In the genomic region with DNA sequence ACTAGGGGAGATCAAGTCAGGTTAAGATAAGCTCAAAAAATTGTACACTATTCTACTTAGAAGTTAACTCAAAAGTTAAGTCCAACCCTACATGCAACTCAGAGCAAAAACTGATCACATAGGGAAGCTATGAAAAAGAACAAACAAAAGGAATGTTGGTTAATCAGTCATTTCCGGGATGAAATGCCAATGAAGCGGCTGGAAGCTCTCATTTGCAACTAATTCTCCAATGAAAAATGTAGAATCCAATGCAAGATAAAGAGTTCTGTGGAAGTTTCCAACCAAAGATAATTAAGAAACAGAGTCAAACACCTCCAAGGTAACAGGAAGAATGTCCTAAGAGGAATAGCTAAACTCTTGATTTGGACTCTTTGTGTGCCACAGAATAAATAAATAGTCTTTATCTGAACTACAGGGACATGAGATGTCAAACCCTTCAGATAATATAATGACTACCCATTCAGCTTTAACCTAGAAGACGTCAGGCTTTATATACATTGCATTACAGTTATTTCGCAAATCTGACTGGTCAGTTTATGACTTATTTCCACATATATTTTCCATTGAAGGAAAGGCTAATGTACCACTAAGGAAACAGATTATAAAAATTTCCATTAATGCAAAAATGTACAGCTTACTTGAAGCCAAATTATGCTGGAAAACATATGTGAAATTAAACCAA, we compare ENCODE assay signal across 11 cellular contexts. TPM values are rescaled to one million over a fixed set of nuclear protein-coding genes. Genes with fewer than 3 reads are reported as not detected.
DNase-seq lines count a peak whose midpoint lies in the region; ATAC-seq, FAIRE-seq and TF ChIP-seq lines count a peak whose summit lies in the region.
"Had no signal": no experiment of that assay in that cellular context is flagged by ENCODE, and none has a peak within 500 bp of the region (broad histone marks: within the 10 kb centered on the region; RNA-seq: fewer than 3 reads in every experiment).

No MANE protein-coding gene starts in this region.

- no peak overlapping the region for H3K4me3 Mint-ChIP-seq in endodermal cell
- H3K4me3 Mint-ChIP-seq: activated naive CD8-positive, alpha-beta T cell treated with anti-CD3 and anti-CD28 coated beads for 36 hours had no signal

- H3K27ac ChIP-seq in RWPE2 (ENCODE audit: poor library complexity, severe bottlenecking) (peak overlapping the region; percentile 85), fibroblast of lung (ENCODE audit: insufficient read depth, low read length) (peak overlapping the region; percentile 77), endodermal cell (ENCODE audit: low read depth, low read length) (no peak overlapping the region)

- peak; percentile 61 for ATAC-seq in RWPE2 (ENCODE audit: low read depth)
- no peak for ATAC-seq in GM18498 (IDR thresholded peaks at IDR 0.05; ENCODE audit: unreplicated experiment)
- no peak for ATAC-seq in GM21529 (IDR thresholded peaks at IDR 0.05; ENCODE audit: unreplicated experiment)

- H3K4me3 ChIP-seq in RWPE2 (ENCODE audit: severe bottlenecking) (no peak overlapping the region), fibroblast of lung (replicated peaks in 1 of 4; ENCODE audit: control extremely low read depth in 1 of 4, insufficient read depth in 1 of 4, low read depth in 3 of 4, low read length in 4 of 4) (peak overlapping the region; percentile 42 to 85 (median 50)), endodermal cell (ENCODE audit: low read length) (no peak overlapping the region)

- no peaks in the 10 kb centered on the region for H3K27me3 Mint-ChIP-seq in endodermal cell (ENCODE audit: insufficient read depth)
- H3K27me3 Mint-ChIP-seq: activated naive CD8-positive, alpha-beta T cell treated with anti-CD3 and anti-CD28 coated beads for 36 hours had no signal

- no peaks in the 10 kb centered on the region for H3K36me3 ChIP-seq in RWPE2 (ENCODE audit: low read depth)
- H3K36me3 ChIP-seq in fibroblast of lung (ENCODE audit: control insufficient read depth, insufficient read depth, low read length) = no peaks in the 10 kb centered on the region
- peaks cover 7% of the 10 kb centered on the region for H3K36me3 ChIP-seq in endodermal cell (ENCODE audit: control insufficient read depth, insufficient read depth, low read length)

- DNase-seq in D721Med (ENCODE audit: insufficient read length, low spot score) (no peak), RWPE2 (ENCODE audit: low spot score) (no peak), fibroblast of lung (ENCODE audit: low read depth in 2 of 2) (peak; percentile 71 to 89), pons (ENCODE audit: low spot score) (peak; percentile 78), endodermal cell (no peak), D341Med (ENCODE audit: low spot score) (no peak)
- DNase-seq: activated naive CD8-positive, alpha-beta T cell treated with anti-CD3 and anti-CD28 coated beads for 36 hours; stimulated activated CD4-positive, alpha-beta T cell treated with anti-CD3 and anti-CD28 coated beads, Interleukin-4, amount 100 ng/mL, for 4 hours had no signal

- H3K4me1 ChIP-seq in RWPE2 (ENCODE audit: insufficient read depth, poor library complexity, severe bottlenecking) = peaks cover 71% of the 10 kb centered on the region
- peaks cover 19% of the 10 kb centered on the region for H3K4me1 ChIP-seq in fibroblast of lung (ENCODE audit: control insufficient read depth, extremely low read depth, insufficient read depth, low read length)
- H3K4me1 ChIP-seq in endodermal cell (ENCODE audit: control insufficient read depth, insufficient read depth, low read length) = peaks cover 3% of the 10 kb centered on the region

- no peak overlapping the region for H2AFZ ChIP-seq in fibroblast of lung (ENCODE audit: low read length)

- H3K4me1 Mint-ChIP-seq in endodermal cell = peaks cover 21% of the 10 kb centered on the region
- H3K4me1 Mint-ChIP-seq: activated naive CD8-positive, alpha-beta T cell treated with anti-CD3 and anti-CD28 coated beads for 36 hours had no signal

- no peak for TF ChIP-seq CTCF in D721Med (IDR thresholded peaks at IDR 0.05; ENCODE audit: insufficient read depth, missing control alignments)
- no peak for TF ChIP-seq CTCF in RWPE2 (IDR thresholded peaks at IDR 0.05; ENCODE audit: poor library complexity, severe bottlenecking)
- TF ChIP-seq CTCF in fibroblast of lung (conservative IDR thresholded peaks at IDR 0.05 in 1 of 2, IDR thresholded peaks at IDR 0.05 in 1 of 2; ENCODE audit: low read depth in 1 of 2, low read length in 2 of 2) = no peak
- no peak for TF ChIP-seq CTCF in endodermal cell (conservative IDR thresholded peaks at IDR 0.05)

- H3K9me3 Mint-ChIP-seq in endodermal cell = no peaks in the 10 kb centered on the region
- H3K9me3 Mint-ChIP-seq: activated naive CD8-positive, alpha-beta T cell treated with anti-CD3 and anti-CD28 coated beads for 36 hours had no signal

- H3K27me3 ChIP-seq in RWPE2 (ENCODE audit: insufficient read depth, poor library complexity, severe bottlenecking) (no peaks in the 10 kb centered on the region), fibroblast of lung (ENCODE audit: control insufficient read depth, insufficient read depth, low read length) (no peaks in the 10 kb centered on the region), endodermal cell (ENCODE audit: control insufficient read depth, insufficient read depth, low read length, poor library complexity, severe bottlenecking) (no peaks in the 10 kb centered on the region)

- H3K79me2 ChIP-seq in fibroblast of lung (ENCODE audit: control insufficient read depth, insufficient read depth, low read length) = peaks cover 64% of the 10 kb centered on the region

- H3K36me3 Mint-ChIP-seq in endodermal cell (ENCODE audit: low read depth) = peaks cover 5% of the 10 kb centered on the region
- H3K36me3 Mint-ChIP-seq: activated naive CD8-positive, alpha-beta T cell treated with anti-CD3 and anti-CD28 coated beads for 36 hours had no signal

- no peak overlapping the region for H3K27ac Mint-ChIP-seq in endodermal cell
- H3K27ac Mint-ChIP-seq: activated naive CD8-positive, alpha-beta T cell treated with anti-CD3 and anti-CD28 coated beads for 36 hours had no signal

- H3K4me2 ChIP-seq in fibroblast of lung (ENCODE audit: extremely low read depth, insufficient read depth, low read length) = peak overlapping the region; percentile 86

- WGBS in endodermal cell (ENCODE audit: insufficient coverage in 1 of 2, insufficient read length in 1 of 2), 2 experiments = 75 to 87% methylated on average over 2 to 4 of the region's 4 CpGs

- no peaks in the 10 kb centered on the region for H4K20me1 ChIP-seq in fibroblast of lung (ENCODE audit: control insufficient read depth, extremely low read depth, insufficient read depth, low read length)

- H3K9ac ChIP-seq in fibroblast of lung (ENCODE audit: insufficient read depth, low read length) = no peak overlapping the region
- no peak overlapping the region for H3K9ac ChIP-seq in endodermal cell (ENCODE audit: extremely low read depth, low read length, poor library complexity, severe bottlenecking)

- FAIRE-seq in D721Med (lab: Jason Lieb, UNC) = peak; percentile 58
- FAIRE-seq: G401.6 had no signal

- H3K9me3 ChIP-seq in RWPE2 (ENCODE audit: severe bottlenecking) (no peaks in the 10 kb centered on the region), fibroblast of lung (ENCODE audit: control insufficient read depth, insufficient read depth, low read depth, low read length) (no peaks in the 10 kb centered on the region), endodermal cell (ENCODE audit: control insufficient read depth, low read length) (no peaks in the 10 kb centered on the region)

RNA-seq across cellular contexts. Expression of a gene that starts 48.0 kb away (rescaled TPM):
- total RNA-seq in fibroblast of lung (362 and 670 TPM in 2 replicates), endodermal cell (100 to 1,000 TPM; 101 to 113 TPM)
- 78.6 and 81.0 TPM in 2 replicates for polyA plus RNA-seq in fibroblast of lung
- polyA plus RNA-seq in fibroblast of lung (2012) = 98.4 and 109 TPM in 2 replicates
- polyA minus RNA-seq in fibroblast of lung (ENCODE audit: low replicate concordance) = 159 and 194 TPM in 2 replicates
- 66.5 TPM for polyA plus RNA-seq in endodermal cell (2013, experiment 1 of 2)
- polyA plus RNA-seq in endodermal cell (2013, experiment 2 of 2) = 66.8 TPM

Comparison
In these comparisons a context has a peak if more than half of its experiments do, and no peak if none do; other contexts are left out.
1. DNase-seq: peak in fibroblast of lung (2 of 2) and pons (single experiment); none in D721Med (single experiment), RWPE2 (single experiment), endodermal cell (single experiment) and D341Med (single experiment).
2. H3K4me3 ChIP-seq: peak in fibroblast of lung (4 of 4); none in RWPE2 (single experiment) and endodermal cell (single experiment).